35 cellular contexts compared by ENCODE assay signal in the genomic region with DNA sequence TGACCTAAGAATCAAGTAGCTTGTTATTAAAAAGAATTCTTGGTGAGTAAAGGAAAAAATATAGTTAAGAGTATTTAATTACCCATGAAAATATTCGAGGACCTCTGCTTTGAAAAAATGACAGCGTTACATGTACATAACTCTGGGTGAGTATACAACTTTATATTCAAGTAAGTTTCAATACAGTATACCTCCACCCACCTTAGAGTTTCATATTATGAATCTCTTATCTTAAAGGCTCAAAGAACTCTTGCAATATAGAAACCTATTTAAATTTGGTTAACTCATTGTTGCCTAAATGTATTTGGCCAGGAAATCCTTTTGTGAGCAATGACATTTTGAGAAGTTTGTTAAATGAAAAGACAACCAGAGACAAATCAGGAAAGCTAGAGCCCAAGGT.
"Had no signal": no experiment of that assay in that cellular context is flagged by ENCODE, and none has a peak within 500 bp of the region (broad histone marks: within the 10 kb centered on the region; RNA-seq: fewer than 3 reads in every experiment).

No MANE protein-coding gene starts in this region.

- H3K4me3 ChIP-seq: MG63 had no signal

- H3K36me3 ChIP-seq: MG63 had no signal

- H3K9ac ChIP-seq: KMS-11 had no signal

- DNase-seq: Karpas-422, Kasumi-1, KBM-7, KG1, MG63, MM.1S, MV-4-11, NCI-H1048, NCI-H1092, NCI-H1092 treated with DMSO at 0.1 percent for 48 hours, NCI-H1105, NCI-H1105 treated with DMSO at 0.1 percent for 48 hours, NCI-H1417, NCI-H1417 treated with DMSO at 0.1 percent for 48 hours, NCI-H1436, NCI-H1436 treated with DMSO at 0.1 percent for 48 hours, NCI-H146, NCI-H1694, NCI-H1694 treated with DMSO at 0.1 percent for 48 hours, NCI-H187, NCI-H187 treated with DMSO at 0.1 percent for 48 hours, NCI-H1930, NCI-H2029, NCI-H2029 treated with DMSO at 0.1 percent for 48 hours, NCI-H2081, NCI-H2081 treated with DMSO at 0.1 percent for 48 hours, NCI-H2107, NCI-H2171, NCI-H2171 treated with DMSO at 0.1 percent for 48 hours, NCI-H2227 treated with DMSO at 0.1 percent for 48 hours, NCI-H226, NCI-H345, NCI-H446, NCI-H446 treated with DMSO at 0.1 percent for 48 hours had no signal

- H3K9me3 ChIP-seq: MG63 had no signal

- H3K4me2 ChIP-seq: KMS-11 had no signal

- H3K27me3 ChIP-seq: MG63 had no signal

- H3K27ac ChIP-seq: KMS-11 had no signal
